14 cellular contexts compared by ENCODE assay signal in genomic region chr1:45622267-45622890, GRCh38. TPM values are rescaled to one million over a fixed set of nuclear protein-coding genes. Genes with fewer than 3 reads are reported as not detected.
DNase-seq lines count a peak whose midpoint lies in the region; ATAC-seq, FAIRE-seq and TF ChIP-seq lines count a peak whose summit lies in the region.
"Had no signal": no experiment of that assay in that cellular context is flagged by ENCODE, and none has a peak within 500 bp of the region (broad histone marks: within the 10 kb centered on the region; RNA-seq: fewer than 3 reads in every experiment).

No MANE protein-coding gene starts in this region.

- POLR2A ChIA-PET in K562 (lab: Yijun Ruan, JAX), result interaction anchor here (0.7 to 1.3 kb wide), 5 partner anchors 9 to 100 kb away, joined by 3 to 4 read pairs (median 3); partner anchors contain the start of gene PRDX1

- H3K27me3 ChIP-seq in K562 (ENCODE audit: control insufficient read depth in 2 of 2, insufficient read depth in 2 of 2, low read length in 2 of 2) (no peaks in the 10 kb centered on the region), skeletal muscle tissue (ENCODE audit: control insufficient read depth in 3 of 3, insufficient read depth in 3 of 3, low read length in 3 of 3) (no peaks in the 10 kb centered on the region), transverse colon (no peaks in the 10 kb centered on the region)

- ATAC-seq in K562, result peak; percentile 38
- ATAC-seq in left colon, result peak; percentile 12
- no peak for ATAC-seq in HG03457 (IDR thresholded peaks at IDR 0.05; ENCODE audit: unreplicated experiment)
- no peak for ATAC-seq in GM18909 (IDR thresholded peaks at IDR 0.05; ENCODE audit: poor library complexity, unreplicated experiment)

- CTCF ChIA-PET in K562 (lab: Yijun Ruan, JAX; ENCODE audit: low intra/inter-chr PET ratio), result no interaction called here

- H3K4me3 ChIP-seq in K562, result no peak overlapping the region
- H3K4me3 ChIP-seq in skeletal muscle tissue (ENCODE audit: low read length in 3 of 3), result peak overlapping the region in 2 of 3 donors; percentile 22 to 43
- H3K4me3 ChIP-seq in transverse colon, result peak overlapping the region in 2 of 4 donors; percentile 4 to 9

- no peak for TF ChIP-seq CTCF in K562 (IDR thresholded peaks at IDR 0.05 in 2 of 3, conservative IDR thresholded peaks at IDR 0.05 in 1 of 3; ENCODE audit: insufficient read depth in 2 of 3, low read depth in 1 of 3, low read length in 3 of 3)
- no peak for TF ChIP-seq CTCF in transverse colon (IDR thresholded peaks at IDR 0.05)

- H3K79me2 ChIP-seq in K562 (ENCODE audit: control insufficient read depth, insufficient read depth, low read length), result no peaks in the 10 kb centered on the region

- H3K27ac ChIP-seq in K562 (ENCODE audit: extremely low read depth, low read depth, low read length), result peak overlapping the region; percentile 21; the same call in 1 of the 3 replicates
- peak overlapping the region; percentile 63 for H3K27ac ChIP-seq in skeletal muscle tissue (ENCODE audit: low read depth, low read length)
- H3K27ac ChIP-seq in transverse colon, result peak overlapping the region in 1 of 4 donors; percentile 13

- peak; percentile 18; the same call in 1 of the 2 replicates for TF ChIP-seq POLR2A in K562 (conservative IDR thresholded peaks at IDR 0.05)
- TF ChIP-seq POLR2A in transverse colon (IDR thresholded peaks at IDR 0.05), result no peak

- H3K36me3 ChIP-seq in K562 (ENCODE audit: control insufficient read depth, insufficient read depth, low read length), result peaks cover 67% of the 10 kb centered on the region
- peaks cover 18 to 29% (median 21%) of the 10 kb centered on the region in 3 donors for H3K36me3 ChIP-seq in skeletal muscle tissue (ENCODE audit: control insufficient read depth in 3 of 3, insufficient read depth in 3 of 3, low read length in 3 of 3)
- peaks cover 0 to 24% (median 10%) of the 10 kb centered on the region in 4 donors for H3K36me3 ChIP-seq in transverse colon

- no peak for FAIRE-seq in K562 (lab: Jason Lieb, UNC)
- FAIRE-seq: GM18507 had no signal

- 0 out of 4 replicates have a peak, but pooled peaks of 1 of the 2 experiments have one; percentile 1 for TF ChIP-seq RAD21 in K562 (CRISPR knock-in tag; conservative IDR thresholded peaks at IDR 0.05 in 1 of 2, IDR thresholded peaks at IDR 0.05 in 1 of 2)

- H3K9me3 ChIP-seq in K562 (replicated peaks; ENCODE audit: control insufficient read depth, insufficient read depth, low read depth, low read length), result no peaks in the 10 kb centered on the region
- no peaks in the 10 kb centered on the region for H3K9me3 ChIP-seq in skeletal muscle tissue (ENCODE audit: control insufficient read depth in 3 of 3, low read length in 3 of 3)
- H3K9me3 ChIP-seq in transverse colon, result no peaks in the 10 kb centered on the region

- peak; percentile 36 for DNase-seq in D341Med (ENCODE audit: low spot score)
- DNase-seq in K562 (ENCODE audit: extremely low read depth in 1 of 4, low spot score in 3 of 4), result peak in 3 of 4 experiments; percentile 37 to 64 (median 43)
- no peak for DNase-seq in left colon
- no peak for DNase-seq in cerebellum (ENCODE audit: low spot score)
- DNase-seq in transverse colon, result no peak
- DNase-seq: activated CD8-positive, alpha-beta memory T cell treated with anti-CD3 and anti-CD28 coated beads, Interleukin-2, amount 50 U/mL, for 4 hours; hippocampal formation; KBM-7; NCI-H2081; NCI-H774 had no signal

- no peaks in the 10 kb centered on the region for H3K9me1 ChIP-seq in K562 (ENCODE audit: control insufficient read depth, insufficient read depth, low read length)

- peak overlapping the region in 1 of 2 experiments; percentile 63; a peak in 2 of 4 replicates for H3K9ac ChIP-seq in K562 (ENCODE audit: insufficient read depth in 1 of 2, low read depth in 2 of 2, low read length in 2 of 2)
- peak overlapping the region in 2 of 3 donors; percentile 33 to 57 for H3K9ac ChIP-seq in skeletal muscle tissue (ENCODE audit: low read depth in 1 of 3, low read length in 3 of 3)

- TF ChIP-seq EP300 in K562 (IDR thresholded peaks at IDR 0.05; ENCODE audit: low read length) (no peak), transverse colon (IDR thresholded peaks at IDR 0.05; ENCODE audit: low read depth) (no peak)

- H2AFZ ChIP-seq in K562 (ENCODE audit: low read depth, low read length), result no peak overlapping the region

- H3K4me2 ChIP-seq in K562 (ENCODE audit: insufficient read depth, low read length), result no peak overlapping the region

- BruUV-seq in K562 (replicated peaks; lab: Mats Ljungman, UMichigan), result no TSS peak

- H3K4me1 ChIP-seq in K562 (replicated peaks in 1 of 2; ENCODE audit: control insufficient read depth in 2 of 2, insufficient read depth in 2 of 2, low read length in 2 of 2) (peaks cover 0 to 17% of the 10 kb centered on the region in 2 experiments; a peak in 2 of 5 replicates), skeletal muscle tissue (ENCODE audit: control insufficient read depth in 3 of 3, insufficient read depth in 3 of 3, low read length in 3 of 3) (peaks cover 9 to 37% (median 27%) of the 10 kb centered on the region in 3 donors), transverse colon (peaks cover 2 to 12% (median 6%) of the 10 kb centered on the region in 4 donors)

- intact Hi-C loops in K562 (cut with micrococcal nuclease) (no loop called here), left colon (cut with DNase I, micrococcal nuclease) (no loop called here), transverse colon (cut with DNase I; ENCODE audit: low total_unique reads) (no loop called here)

- WGBS in K562 (ENCODE audit: insufficient coverage, low coverage, missing lambda C conversion rate), result 70% methylated on average over 31 of the region's 39 CpGs
- WGBS in transverse colon (ENCODE audit: low coverage in 1 of 2), 2 donors, result 79 to 82% methylated on average over 5 to 36 of the region's 39 CpGs

- H4K20me1 ChIP-seq in K562 (replicated peaks; ENCODE audit: control insufficient read depth, insufficient read depth, low read length), result no peaks in the 10 kb centered on the region; the same call in none of the 2 replicates

- in situ Hi-C loops in K562 (cut with MboI), result no loop called here
- in situ Hi-C loops in transverse colon (cut with MboI; ENCODE audit: low pct_ligation_motif_present in 1 of 4, low pct_unique_long_range_greater_than_20kb in 1 of 4, low sequenced_read_pairs in 3 of 4), result no loop called here

TF ChIP-seq in K562, 482 proteins besides CTCF, POLR2A, EP300 and RAD21 (continues in another document):
- TF ChIP-seq HMBOX1 (IDR thresholded peaks at IDR 0.05), result no peak

RNA-seq across cellular contexts. Expression of gene CCDC17, which starts 1.5 kb away (rescaled TPM):
- total RNA-seq in K562 (2011; cell fraction: chromatin; rRNA removed; ENCODE audit: low replicate concordance), result 10.6 and 21.6 TPM in 2 replicates
- total RNA-seq in K562 (2011; cell fraction: nucleolus; rRNA removed), result 10.8 and 12.8 TPM in 2 replicates
- 9.5 and 12.6 TPM in 2 replicates for total RNA-seq in K562 (2011; cell fraction: nucleoplasm; rRNA removed)
- total RNA-seq in K562 (2014; rRNA removed) (0.82 and 2.1 TPM in 2 replicates), K562 (2014; rRNA removed; fragmentation: Illumina TruSeq; extraction: Trizol) (0.62 and 0.73 TPM in 2 replicates), K562 (2015; rRNA removed; fragmentation: Illumina TruSeq; extraction: Trizol) (1.1 and 1.3 TPM in 2 replicates), K562 (2021) (2.0 and 2.4 TPM in 2 replicates), left colon (1 to 10 TPM; 2.8 to 5.6 TPM), skeletal muscle tissue (0.52 TPM), cerebellum (1.00 TPM), transverse colon (10 to 100 TPM in 2 of 4 donors, 1 to 10 TPM in 2; 9.0 to 21.3 (median 10.0) TPM)
- polyA plus RNA-seq in K562 (2011; rRNA removed) (0.85 and 1.4 TPM in 2 replicates), K562 (2014; fragmentation: Illumina TruSeq; extraction: Trizol) (0.51 and 0.54 TPM in 2 replicates), K562 (2014; fragmentation: Nextera tagmentation; extraction: Ambion mirVana) (under 1 TPM; 0.20 TPM), K562 (2014; rRNA removed) (1.4 and 1.6 TPM in 2 replicates)
- 0.78 and 0.98 TPM in 2 replicates for polyA plus RNA-seq in K562 (2011; cell fraction: cytosol; rRNA removed)
- 9.2 and 13.3 TPM in 2 replicates for polyA plus RNA-seq in K562 (2011; cell fraction: nucleus; rRNA removed)
- 0.56 and 1.4 TPM in 2 replicates for polyA plus RNA-seq in K562 (2012)
- 1.3 and 1.7 TPM in 2 replicates for polyA minus RNA-seq in K562 (2011; rRNA and poly(A)+ RNA removed)
- polyA minus RNA-seq in K562 (2011; cell fraction: cytosol; rRNA and poly(A)+ RNA removed), result 0.76 and 0.91 TPM in 2 replicates
- polyA minus RNA-seq in K562 (2011; cell fraction: nucleus; rRNA and poly(A)+ RNA removed), result 3.5 and 3.7 TPM in 2 replicates

RNA-seq across cellular contexts. Expression of gene NASP, which starts 38.5 kb away (rescaled TPM):
- total RNA-seq in K562 (2011; cell fraction: chromatin; rRNA removed; ENCODE audit: low replicate concordance), result 238 and 493 TPM in 2 replicates
- total RNA-seq in K562 (2011; cell fraction: nucleolus; rRNA removed), result 142 and 174 TPM in 2 replicates
- 284 and 450 TPM in 2 replicates for total RNA-seq in K562 (2011; cell fraction: nucleoplasm; rRNA removed)
- total RNA-seq in K562 (2014; rRNA removed), result 348 and 419 TPM in 2 replicates
- total RNA-seq in K562 (2014; rRNA removed; fragmentation: Illumina TruSeq; extraction: Trizol), result 452 and 498 TPM in 2 replicates
- 479 and 526 TPM in 2 replicates for total RNA-seq in K562 (2015; rRNA removed; fragmentation: Illumina TruSeq; extraction: Trizol)
- 297 and 341 TPM in 2 replicates for total RNA-seq in K562 (2021)
- polyA plus RNA-seq in K562 (2011; rRNA removed), result 279 and 361 TPM in 2 replicates
- 164 and 221 TPM in 2 replicates for polyA plus RNA-seq in K562 (2011; cell fraction: cytosol; rRNA removed)
- polyA plus RNA-seq in K562 (2011; cell fraction: nucleus; rRNA removed), result 319 and 321 TPM in 2 replicates
- polyA plus RNA-seq in K562 (2012), result 265 and 362 TPM in 2 replicates
- 471 and 546 TPM in 2 replicates for polyA plus RNA-seq in K562 (2014; fragmentation: Illumina TruSeq; extraction: Trizol)
- polyA plus RNA-seq in K562 (2014; fragmentation: Nextera tagmentation; extraction: Ambion mirVana), result 100 to 1,000 TPM; 199 to 369 TPM
- polyA plus RNA-seq in K562 (2014; rRNA removed), result 496 and 578 TPM in 2 replicates
- polyA minus RNA-seq in K562 (2011; rRNA and poly(A)+ RNA removed), result 269 and 276 TPM in 2 replicates
- 152 and 212 TPM in 2 replicates for polyA minus RNA-seq in K562 (2011; cell fraction: cytosol; rRNA and poly(A)+ RNA removed)
- polyA minus RNA-seq in K562 (2011; cell fraction: nucleus; rRNA and poly(A)+ RNA removed), result 132 and 189 TPM in 2 replicates
- 10 to 100 TPM; 41.3 to 48.7 TPM for total RNA-seq in left colon
- total RNA-seq in skeletal muscle tissue, result 36.5 TPM
- total RNA-seq in cerebellum, result 122 TPM
- total RNA-seq in transverse colon, result 10 to 100 TPM; 34.4 to 62.2 (median 37.5) TPM

Comparison
In these comparisons a context has a peak if more than half of its experiments do, and no peak if none do; other contexts are left out.
1. DNase-seq: peak in D341Med (single experiment) and K562 (3 of 4); none in left colon (0 of 2), cerebellum (single experiment) and transverse colon (single experiment).
2. ATAC-seq: peak in K562 (single experiment) and left colon (single experiment); none in HG03457 (single experiment) and GM18909 (single experiment).